ENCODE assay signal across 9 cellular contexts in genomic region chr1:1842360-1843146, GRCh38. TPM values are rescaled to one million over a fixed set of nuclear protein-coding genes. Genes with fewer than 3 reads are reported as not detected.
DNase-seq lines count a peak whose midpoint lies in the region; ATAC-seq, FAIRE-seq and TF ChIP-seq lines count a peak whose summit lies in the region.
"Had no signal": no experiment of that assay in that cellular context is flagged by ENCODE, and none has a peak within 500 bp of the region (broad histone marks: within the 10 kb centered on the region; RNA-seq: fewer than 3 reads in every experiment).

No MANE protein-coding gene starts in this region.

- TF ChIP-seq CTCF in fibroblast of lung (conservative IDR thresholded peaks at IDR 0.05 in 1 of 2, IDR thresholded peaks at IDR 0.05 in 1 of 2; ENCODE audit: low read depth in 1 of 2, low read length in 2 of 2), result no peak

- H3K27me3 ChIP-seq in BLaER1 (no peaks in the 10 kb centered on the region), fibroblast of lung (ENCODE audit: control insufficient read depth, insufficient read depth, low read length) (no peaks in the 10 kb centered on the region)

- no peak overlapping the region for H2AFZ ChIP-seq in fibroblast of lung (ENCODE audit: low read length)

- H3K4me2 ChIP-seq in BLaER1 (peak overlapping the region; percentile 90), fibroblast of lung (ENCODE audit: extremely low read depth, insufficient read depth, low read length) (peak overlapping the region; percentile 78)

- peak overlapping the region; percentile 84 for H3K9ac ChIP-seq in BLaER1
- H3K9ac ChIP-seq in fibroblast of lung (ENCODE audit: insufficient read depth, low read length), result no peak overlapping the region

- peaks cover 97% of the 10 kb centered on the region for H3K79me2 ChIP-seq in fibroblast of lung (ENCODE audit: control insufficient read depth, insufficient read depth, low read length)

- FAIRE-seq in GM19239 (lab: Jason Lieb, UNC), result peak; percentile 84

- no peak for ATAC-seq in HG02981 (IDR thresholded peaks at IDR 0.05; ENCODE audit: unreplicated experiment)

- H3K9me3 ChIP-seq in BLaER1 (no peaks in the 10 kb centered on the region), fibroblast of lung (ENCODE audit: control insufficient read depth, insufficient read depth, low read depth, low read length) (no peaks in the 10 kb centered on the region)

- peaks cover 37% of the 10 kb centered on the region for H3K36me3 ChIP-seq in BLaER1
- no peaks in the 10 kb centered on the region for H3K36me3 ChIP-seq in fibroblast of lung (ENCODE audit: control insufficient read depth, insufficient read depth, low read length)

- no peak for DNase-seq in GM19239 (ENCODE audit: insufficient read length, low spot score)
- DNase-seq in NCI-H345 treated with DMSO at 0.1 percent for 48 hours (lab: John Stamatoyannopoulos, UW; ENCODE audit: unreplicated experiment), result peak; percentile 64
- DNase-seq in fibroblast of lung (ENCODE audit: low read depth in 2 of 2), result no peak
- DNase-seq in cerebellum (ENCODE audit: low spot score), result no peak
- no peak for DNase-seq in NCI-H748 (lab: John Stamatoyannopoulos, UW; ENCODE audit: unreplicated experiment)
- no peak for DNase-seq in NCI-H446 treated with DMSO at 0.1 percent for 48 hours (lab: John Stamatoyannopoulos, UW)
- DNase-seq: WERI-Rb-1 had no signal

- H3K27ac ChIP-seq in BLaER1 (peak overlapping the region; percentile 88), fibroblast of lung (ENCODE audit: insufficient read depth, low read length) (no peak overlapping the region)
- H3K27ac ChIP-seq: WERI-Rb-1 had no signal

- H3K4me1 ChIP-seq in BLaER1, result peaks cover 100% of the 10 kb centered on the region
- H3K4me1 ChIP-seq in fibroblast of lung (ENCODE audit: control insufficient read depth, extremely low read depth, insufficient read depth, low read length), result peaks cover 3% of the 10 kb centered on the region

- H3K4me3 ChIP-seq in BLaER1 (peak overlapping the region; percentile 47), fibroblast of lung (replicated peaks in 1 of 4; ENCODE audit: control extremely low read depth in 1 of 4, insufficient read depth in 1 of 4, low read depth in 3 of 4, low read length in 4 of 4) (no peak overlapping the region)

- peaks cover 100% of the 10 kb centered on the region for H4K20me1 ChIP-seq in BLaER1
- H4K20me1 ChIP-seq in fibroblast of lung (ENCODE audit: control insufficient read depth, extremely low read depth, insufficient read depth, low read length), result peaks cover 2% of the 10 kb centered on the region

RNA-seq across cellular contexts. Expression of gene GNB1, which starts 48.3 kb away (rescaled TPM):
- total RNA-seq in fibroblast of lung (52.1 and 91.3 TPM in 2 replicates), cerebellum (207 TPM)
- polyA plus RNA-seq in fibroblast of lung, result 485 and 746 TPM in 2 replicates
- polyA plus RNA-seq in fibroblast of lung (2012), result 445 and 517 TPM in 2 replicates
- 949 and 1,023 TPM in 2 replicates for polyA minus RNA-seq in fibroblast of lung (ENCODE audit: low replicate concordance)
